In genomic region chr11:10784229-10785145, GRCh38 we compare ENCODE assay signal across 14 cellular contexts. TPM values are rescaled to one million over a fixed set of nuclear protein-coding genes. Genes with fewer than 3 reads are reported as not detected.
DNase-seq lines count a peak whose midpoint lies in the region; ATAC-seq, FAIRE-seq and TF ChIP-seq lines count a peak whose summit lies in the region.
"Had no signal": no experiment of that assay in that cellular context is flagged by ENCODE, and none has a peak within 500 bp of the region (broad histone marks: within the 10 kb centered on the region; RNA-seq: fewer than 3 reads in every experiment).

No MANE protein-coding gene starts in this region.

- H3K27ac Mint-ChIP-seq in HFFc6: no peak overlapping the region
- H3K27ac Mint-ChIP-seq: stimulated activated memory B cell treated with anti-CD40 and anti-IgM and Interleukin-4, amounts not matched to agents 10 μg/mL and 1 μg/mL and 100 μg/mL, for 72 hours had no signal

- TF ChIP-seq POLR2A in endothelial cell of umbilical vein (IDR thresholded peaks at IDR 0.05; ENCODE audit: low read depth, low read length): no peak

- intact Hi-C loops in endothelial cell of umbilical vein (cut with micrococcal nuclease): no loop called here
- intact Hi-C loops in aorta (cut with DNase I): loop anchor here in 1 of 2 donors (5.0 kb wide), 1 partner anchor 1003 kb away; no protein-coding TSS in a partner anchor

- H3K4me3 ChIP-seq in endothelial cell of umbilical vein (replicated peaks in 1 of 3; ENCODE audit: insufficient read depth in 1 of 3, low read depth in 1 of 3, low read length in 3 of 3) (no peak overlapping the region), aorta (ENCODE audit: low read length in 2 of 2) (no peak overlapping the region)
- H3K4me3 ChIP-seq: adrenal gland had no signal

- H3K36me3 Mint-ChIP-seq in HFFc6 (ENCODE audit: low read depth): peaks cover 7% of the 10 kb centered on the region; the same call in 1 of the 2 replicates

- CTCF ChIA-PET in endothelial cell of umbilical vein (lab: Charles Lee): interaction anchor here (1.1 to 1.9 kb wide), 6 partner anchors 8 to 239 kb away, joined by 3 to 13 read pairs (median 4); no protein-coding TSS in a partner anchor

- H3K9ac ChIP-seq in endothelial cell of umbilical vein (replicated peaks; ENCODE audit: extremely low read depth, insufficient read depth, low read length): no peak overlapping the region

- no peaks in the 10 kb centered on the region for H4K20me1 ChIP-seq in endothelial cell of umbilical vein (replicated peaks; ENCODE audit: control insufficient read depth, extremely low read depth, insufficient read depth, low read length)

- H3K4me1 ChIP-seq in endothelial cell of umbilical vein (ENCODE audit: control insufficient read depth, extremely low read depth, insufficient read depth, low read length): peaks cover 19% of the 10 kb centered on the region
- no peaks in the 10 kb centered on the region for H3K4me1 ChIP-seq in aorta (ENCODE audit: control insufficient read depth in 1 of 2, insufficient read depth in 2 of 2, low read length in 2 of 2)

- H3K27me3 ChIP-seq in endothelial cell of umbilical vein (ENCODE audit: control insufficient read depth in 2 of 2, insufficient read depth in 2 of 2, low read length in 2 of 2): no peaks in the 10 kb centered on the region
- no peaks in the 10 kb centered on the region for H3K27me3 ChIP-seq in aorta (ENCODE audit: control insufficient read depth in 1 of 2, insufficient read depth in 2 of 2, low read length in 1 of 2)
- H3K27me3 ChIP-seq: adrenal gland, neutrophil had no signal

- no peaks in the 10 kb centered on the region for H3K9me3 ChIP-seq in endothelial cell of umbilical vein (replicated peaks; ENCODE audit: control insufficient read depth, insufficient read depth, low read length)
- no peaks in the 10 kb centered on the region for H3K9me3 ChIP-seq in aorta (ENCODE audit: control insufficient read depth, low read length)
- H3K9me3 ChIP-seq: adrenal gland, neutrophil had no signal

- H3K36me3 ChIP-seq in endothelial cell of umbilical vein (ENCODE audit: control insufficient read depth in 2 of 2, extremely low read depth in 1 of 2, insufficient read depth in 2 of 2, low read length in 2 of 2) (peaks cover 0 to 3% of the 10 kb centered on the region in 2 experiments), aorta (ENCODE audit: control insufficient read depth in 1 of 2, insufficient read depth in 2 of 2, low read length in 1 of 2) (peaks cover 0 to 2% of the 10 kb centered on the region in 2 donors)
- H3K36me3 ChIP-seq: adrenal gland had no signal

- BruUV-seq in endothelial cell of umbilical vein (replicated peaks; lab: Mats Ljungman, UMichigan): no TSS peak

- H3K4me1 Mint-ChIP-seq in HFFc6 (ENCODE audit: low read depth): no peaks in the 10 kb centered on the region; the same call in 1 of the 2 replicates
- H3K4me1 Mint-ChIP-seq: stimulated activated memory B cell treated with anti-CD40 and anti-IgM and Interleukin-4, amounts not matched to agents 10 μg/mL and 1 μg/mL and 100 μg/mL, for 72 hours had no signal

- H2AFZ ChIP-seq in endothelial cell of umbilical vein (ENCODE audit: low read depth, low read length): peak overlapping the region; percentile 64

- WGBS in aorta, 2 donors: 73 to 75% methylated on average over 10 of the region's 10 CpGs

- H3K9me3 Mint-ChIP-seq in HFFc6: no peaks in the 10 kb centered on the region
- H3K9me3 Mint-ChIP-seq: stimulated activated memory B cell treated with anti-CD40 and anti-IgM and Interleukin-4, amounts not matched to agents 10 μg/mL and 1 μg/mL and 100 μg/mL, for 72 hours had no signal

- ATAC-seq in aorta (ENCODE audit: low FRiP score): no peak
- ATAC-seq: stimulated activated memory B cell treated with anti-CD40 and anti-IgM and Interleukin-4, amounts not matched to agents 10 μg/mL and 1 μg/mL and 100 μg/mL, for 72 hours had no signal

- H3K9me1 ChIP-seq in endothelial cell of umbilical vein (replicated peaks; ENCODE audit: control insufficient read depth, extremely low read depth, insufficient read depth, low read length): no peaks in the 10 kb centered on the region

- H3K27ac ChIP-seq in endothelial cell of umbilical vein (ENCODE audit: insufficient read depth, low read depth, low read length) (peak overlapping the region; percentile 63), aorta (ENCODE audit: low read depth in 1 of 2, low read length in 2 of 2) (no peak overlapping the region)
- H3K27ac ChIP-seq: adrenal gland, neutrophil had no signal

- POLR2A ChIA-PET in endothelial cell of umbilical vein (lab: Charles Lee): interaction anchor here (1.2 to 2.1 kb wide), 2 partner anchors 15 to 24 kb away, joined by 3 to 15 read pairs; partner anchors contain the start of gene EIF4G2

- no peaks in the 10 kb centered on the region for H3K79me2 ChIP-seq in endothelial cell of umbilical vein (ENCODE audit: control insufficient read depth, insufficient read depth, low read length)

- dilution Hi-C loops in endothelial cell of umbilical vein (cut with MboI; ENCODE audit: extremely low pct_ligation_motif_present, low sequenced_read_pairs): no loop called here

- H3K27me3 Mint-ChIP-seq in HFFc6 (ENCODE audit: insufficient read depth): peaks cover 7% of the 10 kb centered on the region
- H3K27me3 Mint-ChIP-seq: stimulated activated memory B cell treated with anti-CD40 and anti-IgM and Interleukin-4, amounts not matched to agents 10 μg/mL and 1 μg/mL and 100 μg/mL, for 72 hours had no signal

- no peak for TF ChIP-seq CTCF in endothelial cell of umbilical vein (IDR thresholded peaks at IDR 0.05; ENCODE audit: extremely low read depth in 1 of 2, insufficient read depth in 1 of 2, low read depth in 1 of 2, low read length in 2 of 2)
- TF ChIP-seq CTCF in HFFc6 (IDR thresholded peaks at IDR 0.05): no peak

- H3K4me3 Mint-ChIP-seq in HFFc6: no peak overlapping the region
- H3K4me3 Mint-ChIP-seq: stimulated activated memory B cell treated with anti-CD40 and anti-IgM and Interleukin-4, amounts not matched to agents 10 μg/mL and 1 μg/mL and 100 μg/mL, for 72 hours had no signal

- peak overlapping the region; percentile 37 for H3K4me2 ChIP-seq in endothelial cell of umbilical vein (ENCODE audit: insufficient read depth, low read length)

- FAIRE-seq in endothelial cell of umbilical vein (lab: Jason Lieb, UNC): peak; percentile 80
- FAIRE-seq: G401.6 had no signal

- DNase-seq in NCI-H1436 (lab: John Stamatoyannopoulos, UW) (peak; percentile 3), NCI-H1436 treated with DMSO at 0.1 percent for 48 hours (lab: John Stamatoyannopoulos, UW) (no peak), NCI-H345 treated with DMSO at 0.1 percent for 48 hours (lab: John Stamatoyannopoulos, UW; ENCODE audit: unreplicated experiment) (peak; percentile 43), endothelial cell of umbilical vein (ENCODE audit: low read depth, low spot score) (peak; percentile 81), pons (ENCODE audit: low spot score) (peak; percentile 53), HFFc6 (no peak), aorta (no peak)
- DNase-seq in stimulated activated CD8-positive, alpha-beta memory T cell treated with anti-CD3 and anti-CD28 coated beads, Interleukin-4, amount 100 ng/mL, for 48 hours: no peak
- DNase-seq: adrenal gland, NCI-H526 treated with DMSO at 0.1 percent for 48 hours, T-helper 2 cell had no signal

TF ChIP-seq in endothelial cell of umbilical vein, 7 proteins besides CTCF, POLR2A, EP300 and RAD21:
- TF ChIP-seq JUN (IDR thresholded peaks at IDR 0.05; ENCODE audit: borderline replicate concordance, insufficient read depth, insufficient read length, low read depth) (no peak), MAX (IDR thresholded peaks at IDR 0.05; ENCODE audit: insufficient read depth, insufficient read length) (no peak), EZH2 (IDR thresholded peaks at IDR 0.05; ENCODE audit: borderline replicate concordance, low read depth, low read length, severe bottlenecking) (no peak), POLR2AphosphoS5 (IDR thresholded peaks at IDR 0.05; ENCODE audit: insufficient read depth, low read depth, low read length) (no peak), MYC (IDR thresholded peaks at IDR 0.05; ENCODE audit: low read depth, low read length) (no peak), FOS (IDR thresholded peaks at IDR 0.05; ENCODE audit: borderline replicate concordance, insufficient read depth, low read length) (no peak), GATA2 (IDR thresholded peaks at IDR 0.05; ENCODE audit: insufficient read depth, insufficient read length, low read depth, low read length) (no peak)
TF ChIP-seq in endothelial cell of umbilical vein: peak in this region for 0.

RNA-seq across cellular contexts. Expression of gene EIF4G2, which starts 24.2 kb away (rescaled TPM):
- 1,175 and 1,194 TPM in 2 replicates for total RNA-seq in endothelial cell of umbilical vein
- 297 and 382 TPM in 2 replicates for polyA plus RNA-seq in endothelial cell of umbilical vein
- 501 and 523 TPM in 2 replicates for polyA plus RNA-seq in endothelial cell of umbilical vein (2011; cell fraction: cytosol; rRNA removed)
- polyA plus RNA-seq in endothelial cell of umbilical vein (2011; cell fraction: nucleus; rRNA removed): 787 and 812 TPM in 2 replicates
- polyA plus RNA-seq in endothelial cell of umbilical vein (2012): 602 and 1,003 TPM in 2 replicates
- 667 and 874 TPM in 2 replicates for polyA minus RNA-seq in endothelial cell of umbilical vein
- polyA minus RNA-seq in endothelial cell of umbilical vein (2011; cell fraction: cytosol; rRNA and poly(A)+ RNA removed): 684 TPM
- polyA minus RNA-seq in endothelial cell of umbilical vein (2011; cell fraction: nucleus; rRNA and poly(A)+ RNA removed): 739 and 871 TPM in 2 replicates
- total RNA-seq in HFFc6 (2021; fragmentation: NEBNext Ultra II Directional; extraction: Animal tissue kit (Norgen Biotek cat#: 25700)): 1,000 to 10,000 TPM; 1,163 to 1,334 (median 1,242) TPM
- total RNA-seq in aorta: 100 to 1,000 TPM; 615 to 752 TPM
- 100 to 1,000 TPM; 265 to 269 TPM for polyA plus RNA-seq in aorta

RNA-seq across cellular contexts. Expression of gene CTR9, which starts 33.4 kb away (rescaled TPM):
- 33.2 and 33.4 TPM in 2 replicates for total RNA-seq in endothelial cell of umbilical vein
- polyA plus RNA-seq in endothelial cell of umbilical vein: 5.2 and 7.5 TPM in 2 replicates
- polyA plus RNA-seq in endothelial cell of umbilical vein (2011; cell fraction: cytosol; rRNA removed): 10.9 and 11.2 TPM in 2 replicates
- polyA plus RNA-seq in endothelial cell of umbilical vein (2011; cell fraction: nucleus; rRNA removed): 14.0 and 15.3 TPM in 2 replicates
- polyA plus RNA-seq in endothelial cell of umbilical vein (2012): 26.9 and 36.9 TPM in 2 replicates
- polyA minus RNA-seq in endothelial cell of umbilical vein: 19.1 and 23.8 TPM in 2 replicates
- polyA minus RNA-seq in endothelial cell of umbilical vein (2011; cell fraction: cytosol; rRNA and poly(A)+ RNA removed): 12.9 TPM
- polyA minus RNA-seq in endothelial cell of umbilical vein (2011; cell fraction: nucleus; rRNA and poly(A)+ RNA removed): 13.6 and 14.6 TPM in 2 replicates
- 10 to 100 TPM; 38.5 to 49.9 (median 44.2) TPM for total RNA-seq in HFFc6 (2021; fragmentation: NEBNext Ultra II Directional; extraction: Animal tissue kit (Norgen Biotek cat#: 25700))
- 10 to 100 TPM; 29.7 to 32.2 TPM for total RNA-seq in aorta
- 10 to 100 TPM; 10.8 to 12.6 TPM for polyA plus RNA-seq in aorta

Comparison
In these comparisons a context has a peak if more than half of its experiments do, and no peak if none do; other contexts are left out.
1. DNase-seq: peak in NCI-H1436 (single experiment), NCI-H345 treated with DMSO at 0.1 percent for 48 hours (single experiment), endothelial cell of umbilical vein (single experiment) and pons (single experiment); none in NCI-H1436 treated with DMSO at 0.1 percent for 48 hours (single experiment), HFFc6 (single experiment), stimulated activated CD8-positive, alpha-beta memory T cell treated with anti-CD3 and anti-CD28 coated beads, Interleukin-4, amount 100 ng/mL, for 48 hours (single experiment) and aorta (0 of 2).